8 cellular contexts compared by ENCODE assay signal in the genomic region with DNA sequence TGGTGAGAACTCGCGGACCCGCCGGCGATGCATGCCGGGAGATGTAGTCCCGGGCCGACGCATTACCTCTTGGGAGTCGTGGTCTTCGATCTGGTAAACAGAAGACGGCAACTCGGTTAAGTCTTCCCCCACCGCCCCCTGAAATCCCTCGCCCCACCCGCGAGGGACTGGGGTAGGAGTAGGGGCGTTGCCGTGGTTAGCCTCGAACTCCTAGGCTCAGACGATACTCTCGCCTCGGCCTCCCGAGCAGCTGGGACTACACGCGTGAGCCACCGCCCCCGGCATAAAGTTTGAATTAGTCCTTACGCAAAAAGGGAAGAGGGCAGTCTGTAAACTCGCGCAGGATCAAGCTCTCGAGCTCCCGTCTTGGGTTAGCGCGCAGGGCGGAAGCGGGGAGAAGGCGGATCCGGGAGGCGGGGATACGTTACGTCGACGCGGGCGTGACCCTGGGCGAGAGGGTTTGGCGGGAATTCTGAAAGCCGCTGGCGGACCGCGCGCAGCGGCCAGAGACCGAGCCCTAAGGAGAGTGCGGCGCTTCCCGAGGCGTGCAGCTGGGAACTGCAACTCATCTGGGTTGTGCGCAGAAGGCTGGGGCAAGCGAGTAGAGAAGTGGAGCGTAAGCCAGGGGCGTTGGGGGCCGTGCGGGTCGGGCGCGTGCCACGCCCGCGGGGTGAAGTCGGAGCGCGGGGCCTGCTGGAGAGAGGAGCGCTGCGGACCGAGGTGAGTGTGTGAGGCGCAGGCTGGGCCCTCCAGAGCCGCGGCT. TPM values are rescaled to one million over a fixed set of nuclear protein-coding genes. Genes with fewer than 3 reads are reported as not detected.
DNase-seq lines count a peak whose midpoint lies in the region; ATAC-seq and TF ChIP-seq lines count a peak whose summit lies in the region.

TSS of gene RAD51 (plus strand) at position 469 of the 763 bp plus-strand sequence. CDS start 3,585 bp downstream, outside the sequence.

- H3K27ac ChIP-seq in BLaER1 treated with 17β-estradiol and CSF1 and Interleukin-3, amounts not matched to agents 10 nM and 100 nM = peak within 1 kb of the TSS; percentile 73 to 92 (median 89)
- peak within 1 kb of the TSS; percentile 100 for H3K27ac ChIP-seq in colonic mucosa

- no peak for TF ChIP-seq CTCF in colonic mucosa (IDR thresholded peaks at IDR 0.05)

- no peaks in the 10 kb centered on the region for H3K27me3 ChIP-seq in BLaER1 treated with 17β-estradiol and CSF1 and Interleukin-3, amounts not matched to agents 10 nM and 100 nM
- H3K27me3 ChIP-seq in colonic mucosa = no peaks in the 10 kb centered on the region

- H3K4me1 ChIP-seq in BLaER1 treated with 17β-estradiol and CSF1 and Interleukin-3, amounts not matched to agents 10 nM and 100 nM = peaks cover 18 to 37% (median 31%) of the 10 kb centered on the region in 10 experiments
- H3K4me1 ChIP-seq in colonic mucosa = peaks cover 5% of the 10 kb centered on the region

- peaks cover 38% of the 10 kb centered on the region for H3K36me3 Mint-ChIP-seq in activated CD4-positive, alpha-beta T cell treated with anti-CD3 and anti-CD28 coated beads, Interleukin-2, amount 10 ng/mL, durations not matched to agents 24 days and 14 days (ENCODE audit: low read depth)

- H3K4me2 ChIP-seq in BLaER1 treated with 17β-estradiol and CSF1 and Interleukin-3, amounts not matched to agents 10 nM and 100 nM = peak within 1 kb of the TSS; percentile 83 to 97 (median 91)

- peak within 1 kb of the TSS; percentile 80 to 97 (median 88) for H3K4me3 ChIP-seq in BLaER1 treated with 17β-estradiol and CSF1 and Interleukin-3, amounts not matched to agents 10 nM and 100 nM
- H3K4me3 ChIP-seq in colonic mucosa = peak within 1 kb of the TSS; percentile 73

- ATAC-seq in GM19328 (IDR thresholded peaks at IDR 0.05; ENCODE audit: unreplicated experiment) (peak; percentile 71), HG03469 (IDR thresholded peaks at IDR 0.05; ENCODE audit: unreplicated experiment) (peak; percentile 57), left colon (peak; percentile 92)

- peaks cover 3 to 31% (median 24%) of the 10 kb centered on the region in 11 experiments; a peak in 18 of 22 replicates for H3K36me3 ChIP-seq in BLaER1 treated with 17β-estradiol and CSF1 and Interleukin-3, amounts not matched to agents 10 nM and 100 nM
- H3K36me3 ChIP-seq in colonic mucosa = no peaks in the 10 kb centered on the region

- intact Hi-C loops in activated CD4-positive, alpha-beta T cell treated with anti-CD3 and anti-CD28 coated beads, Interleukin-2, amount 10 ng/mL, durations not matched to agents 24 days and 14 days (cut with micrococcal nuclease) = loop anchor here (1.0 to 5.0 kb wide), 9 partner anchors 28 to 197 kb away; partner anchors contain the start of genes DNAJC17, GCHFR, KNL1 and RMDN3
- intact Hi-C loops in colonic mucosa (cut with DNase I) = loop anchor here (10.0 kb wide), 1 partner anchor 200 kb away; the partner anchor contains the start of gene VPS18
- intact Hi-C loops in left colon (cut with DNase I, micrococcal nuclease) = no loop called here

- DNase-seq in NCI-H526 treated with DMSO at 0.1 percent for 48 hours (lab: John Stamatoyannopoulos, UW) (peak; percentile 83), colonic mucosa (peak; percentile 96), left colon (peak; percentile 95 to 97)
- DNase-seq in activated CD4-positive, alpha-beta T cell treated with anti-CD3 and anti-CD28 coated beads, Interleukin-2, amount 10 ng/mL, durations not matched to agents 24 days and 14 days = peak; percentile 99
- DNase-seq in stimulated activated CD4-positive, alpha-beta T cell treated with anti-CD3 and anti-CD28 coated beads, Interleukin-1b, Interleukin-23, amount 100 ng/mL, for 4 hours (ENCODE audit: low read depth in 2 of 2) = peak; percentile 86 to 87

- peak within 1 kb of the TSS; percentile 82 to 93 (median 90) for H3K9ac ChIP-seq in BLaER1 treated with 17β-estradiol and CSF1 and Interleukin-3, amounts not matched to agents 10 nM and 100 nM
- H3K9ac ChIP-seq in colonic mucosa (ENCODE audit: low read depth in 2 of 2, low read length in 2 of 2) = peak within 1 kb of the TSS; percentile 87 to 95

- peaks cover 30% of the 10 kb centered on the region for H3K4me1 Mint-ChIP-seq in activated CD4-positive, alpha-beta T cell treated with anti-CD3 and anti-CD28 coated beads, Interleukin-2, amount 10 ng/mL, durations not matched to agents 24 days and 14 days

- no peaks in the 10 kb centered on the region for H3K9me3 Mint-ChIP-seq in activated CD4-positive, alpha-beta T cell treated with anti-CD3 and anti-CD28 coated beads, Interleukin-2, amount 10 ng/mL, durations not matched to agents 24 days and 14 days

- peaks cover 0 to 10% (median 0%) of the 10 kb centered on the region in 11 experiments; a peak in 5 of 22 replicates for H4K20me1 ChIP-seq in BLaER1 treated with 17β-estradiol and CSF1 and Interleukin-3, amounts not matched to agents 10 nM and 100 nM

- no peaks in the 10 kb centered on the region for H3K27me3 Mint-ChIP-seq in activated CD4-positive, alpha-beta T cell treated with anti-CD3 and anti-CD28 coated beads, Interleukin-2, amount 10 ng/mL, durations not matched to agents 24 days and 14 days

- H3K4me3 Mint-ChIP-seq in activated CD4-positive, alpha-beta T cell treated with anti-CD3 and anti-CD28 coated beads, Interleukin-2, amount 10 ng/mL, durations not matched to agents 24 days and 14 days = peak within 1 kb of the TSS; percentile 100

- peak within 1 kb of the TSS; percentile 100 for H3K27ac Mint-ChIP-seq in activated CD4-positive, alpha-beta T cell treated with anti-CD3 and anti-CD28 coated beads, Interleukin-2, amount 10 ng/mL, durations not matched to agents 24 days and 14 days

- H3K9me3 ChIP-seq in BLaER1 treated with 17β-estradiol and CSF1 and Interleukin-3, amounts not matched to agents 10 nM and 100 nM (replicated peaks in 1 of 11) = no peaks in the 10 kb centered on the region
- H3K9me3 ChIP-seq in colonic mucosa = no peaks in the 10 kb centered on the region

RNA-seq across cellular contexts. Expression of gene RAD51, which starts in this region (rescaled TPM):
- 67.5 and 70.3 TPM in 2 replicates for total RNA-seq in activated CD4-positive, alpha-beta T cell treated with anti-CD3 and anti-CD28 coated beads, Interleukin-2, amount 10 ng/mL, durations not matched to agents 24 days and 14 days
- 10 to 100 TPM; 10.0 to 30.5 TPM for total RNA-seq in colonic mucosa
- total RNA-seq in left colon = 1 to 10 TPM; 2.6 to 7.1 TPM

Comparison
In these comparisons a context has a peak if more than half of its experiments do, and no peak if none do; other contexts are left out.
1. Peak in every context shown above with its lines: DNase-seq, ATAC-seq, H3K4me3 ChIP-seq and H3K27ac ChIP-seq.
2. intact Hi-C loops: an anchor here in activated CD4-positive, alpha-beta T cell treated with anti-CD3 and anti-CD28 coated beads, Interleukin-2, amount 10 ng/mL, durations not matched to agents 24 days and 14 days (1.0 to 5.0 kb wide) and colonic mucosa (10.0 kb wide); none called in left colon.